In the genomic region with DNA sequence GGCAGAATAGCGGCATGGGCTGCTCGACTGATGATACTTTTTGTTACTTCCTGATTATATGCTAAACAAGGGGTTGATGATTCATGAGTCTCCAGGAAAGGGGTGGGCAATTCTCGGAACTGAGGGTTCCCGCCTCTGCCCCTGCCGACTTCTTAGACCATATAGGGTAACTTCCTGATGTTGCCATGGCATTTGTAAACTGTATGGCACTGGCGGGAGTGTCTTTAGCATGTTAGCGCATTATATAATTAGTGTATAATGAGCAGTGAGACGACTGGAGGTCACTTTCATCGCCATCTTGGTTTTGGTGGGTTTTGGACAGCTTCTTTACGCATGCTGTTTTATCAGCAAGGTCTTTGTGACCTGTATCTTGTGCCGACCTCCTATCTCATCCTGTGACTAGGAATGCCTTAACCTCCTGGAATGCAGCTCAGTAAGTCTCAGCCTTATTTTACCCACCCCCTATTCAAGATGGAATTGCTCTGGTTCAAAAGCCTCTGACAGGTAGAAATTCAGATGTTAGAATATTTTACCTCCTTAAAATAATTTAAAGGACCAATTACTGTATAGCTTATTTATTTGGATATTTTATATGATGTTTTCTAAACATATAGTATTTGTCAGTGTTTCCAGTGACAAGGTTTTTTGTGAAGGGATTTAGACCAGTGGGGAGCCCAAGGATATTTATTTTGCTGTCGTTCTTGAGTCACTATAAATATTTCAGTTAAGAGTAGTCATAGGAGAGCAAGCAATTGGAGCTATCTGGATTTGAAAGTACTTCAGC, we compare ENCODE assay signal across 8 cellular contexts.
DNase-seq lines count a peak whose midpoint lies in the region; ATAC-seq and TF ChIP-seq lines count a peak whose summit lies in the region.
"Had no signal": no experiment of that assay in that cellular context is flagged by ENCODE, and none has a peak within 500 bp of the region (broad histone marks: within the 10 kb centered on the region; RNA-seq: fewer than 3 reads in every experiment).

No MANE protein-coding gene starts in this region.

- H3F3A ChIP-seq in SK-N-SH (replicated peaks; ENCODE audit: insufficient read depth), result peaks cover 51% of the 10 kb centered on the region

- intact Hi-C loops in dendritic cell treated with granulocyte-macrophage colony-stimulating factor and Interleukin-4, amounts not matched to agents 40 ng/mL and 50 ng/mL, for 4 days (cut with micrococcal nuclease), result no loop called here
- intact Hi-C loops in right cardiac atrium (cut with DNase I), result no loop called here

- peak overlapping the region; percentile 4 for H3K4me3 Mint-ChIP-seq in dendritic cell treated with granulocyte-macrophage colony-stimulating factor and Interleukin-4, amounts not matched to agents 40 ng/mL and 50 ng/mL, for 4 days

- TF ChIP-seq EP300 in SK-N-SH (IDR thresholded peaks at IDR 0.05; ENCODE audit: borderline replicate concordance in 1 of 2, low read depth in 1 of 2, low read length in 1 of 2), result no peak

- H3K79me2 ChIP-seq in SK-N-SH (ENCODE audit: insufficient read depth), result no peaks in the 10 kb centered on the region

- no peaks in the 10 kb centered on the region for H3K27me3 ChIP-seq in SK-N-SH (ENCODE audit: insufficient read depth)
- no peaks in the 10 kb centered on the region for H3K27me3 ChIP-seq in right cardiac atrium (ENCODE audit: control insufficient read depth, insufficient read depth)
- H3K27me3 ChIP-seq: body of pancreas had no signal

- peaks cover 25% of the 10 kb centered on the region for H3K9me3 Mint-ChIP-seq in dendritic cell treated with granulocyte-macrophage colony-stimulating factor and Interleukin-4, amounts not matched to agents 40 ng/mL and 50 ng/mL, for 4 days

- peak overlapping the region; percentile 26 for H3K27ac Mint-ChIP-seq in dendritic cell treated with granulocyte-macrophage colony-stimulating factor and Interleukin-4, amounts not matched to agents 40 ng/mL and 50 ng/mL, for 4 days

- POLR2A ChIA-PET in SK-N-SH (lab: Yijun Ruan, JAX), result no interaction called here

- no peaks in the 10 kb centered on the region for H3K36me3 ChIP-seq in SK-N-SH (replicated peaks in 1 of 2; ENCODE audit: control insufficient read depth in 1 of 2, insufficient read depth in 2 of 2, low read length in 1 of 2)

- peak overlapping the region; percentile 63 to 91; a peak in 3 of 4 replicates for H3K27ac ChIP-seq in SK-N-SH (ENCODE audit: low read depth in 2 of 2, low read length in 1 of 2)
- no peak overlapping the region for H3K27ac ChIP-seq in right cardiac atrium (ENCODE audit: low read length)
- H3K27ac ChIP-seq: body of pancreas had no signal

- H3K9me3 ChIP-seq in SK-N-SH (no peaks in the 10 kb centered on the region), right cardiac atrium (ENCODE audit: control insufficient read depth, low read length) (no peaks in the 10 kb centered on the region)
- H3K9me3 ChIP-seq: body of pancreas had no signal

- no peaks in the 10 kb centered on the region for H4K20me1 ChIP-seq in SK-N-SH (ENCODE audit: insufficient read depth)

- peak overlapping the region in 1 of 2 experiments; percentile 0; a peak in 2 of 4 replicates for H3K4me3 ChIP-seq in SK-N-SH (ENCODE audit: low read depth in 2 of 2, low read length in 1 of 2)
- no peak overlapping the region for H3K4me3 ChIP-seq in right cardiac atrium (ENCODE audit: low read length)
- H3K4me3 ChIP-seq: body of pancreas had no signal

- H3K36me3 Mint-ChIP-seq in dendritic cell treated with granulocyte-macrophage colony-stimulating factor and Interleukin-4, amounts not matched to agents 40 ng/mL and 50 ng/mL, for 4 days (ENCODE audit: low read depth), result peaks cover 5% of the 10 kb centered on the region

- H3K9me2 ChIP-seq in SK-N-SH, result no peaks in the 10 kb centered on the region

- peak overlapping the region; percentile 66 for H3K9ac ChIP-seq in SK-N-SH

- no peaks in the 10 kb centered on the region for H3K27me3 Mint-ChIP-seq in dendritic cell treated with granulocyte-macrophage colony-stimulating factor and Interleukin-4, amounts not matched to agents 40 ng/mL and 50 ng/mL, for 4 days

- no peak for TF ChIP-seq RAD21 in SK-N-SH (IDR thresholded peaks at IDR 0.05; ENCODE audit: low read length)

- peak overlapping the region; percentile 75 for H2AFZ ChIP-seq in SK-N-SH (ENCODE audit: low read depth)

- H3K4me1 ChIP-seq in SK-N-SH (ENCODE audit: control insufficient read depth in 1 of 2, insufficient read depth in 2 of 2, low read depth in 1 of 2, low read length in 1 of 2) (peaks cover 0 to 21% of the 10 kb centered on the region in 2 experiments; a peak in 2 of 4 replicates), right cardiac atrium (ENCODE audit: control insufficient read depth, insufficient read depth, low read length) (no peaks in the 10 kb centered on the region)

- H3K4me2 ChIP-seq in SK-N-SH, result peak overlapping the region; percentile 50

- H3K4me1 Mint-ChIP-seq in dendritic cell treated with granulocyte-macrophage colony-stimulating factor and Interleukin-4, amounts not matched to agents 40 ng/mL and 50 ng/mL, for 4 days (ENCODE audit: low read depth), result peaks cover 52% of the 10 kb centered on the region

- 71% methylated on average over 12 of the region's 12 CpGs for WGBS in SK-N-SH (ENCODE audit: low lambda C conversion rate)
- WGBS in right cardiac atrium, result 72% methylated on average over 12 of the region's 12 CpGs

- CTCF ChIA-PET in SK-N-SH (lab: Yijun Ruan, JAX), result interaction anchor here (1.0 kb wide), 1 partner anchor 13 kb away, joined by 3 read pairs; no protein-coding TSS in a partner anchor

- DNase-seq in HT1080 (ENCODE audit: low read depth) (peak; percentile 51), SK-N-SH (no peak), right cardiac atrium (no peak), mesenteric fat pad (ENCODE audit: low spot score) (no peak)
- DNase-seq in stimulated activated CD4-positive, alpha-beta T cell treated with anti-CD3 and anti-CD28 coated beads, Interleukin-4, amount 100 ng/mL, for 24 hours, result peak; percentile 58
- DNase-seq: body of pancreas had no signal

- no peak for TF ChIP-seq CTCF in SK-N-SH (IDR thresholded peaks at IDR 0.05)

- ATAC-seq in GM21619 (IDR thresholded peaks at IDR 0.05; ENCODE audit: unreplicated experiment), result no peak
- ATAC-seq in right cardiac atrium, result no peak
- ATAC-seq: body of pancreas had no signal

TF ChIP-seq in SK-N-SH, 30 proteins besides CTCF, POLR2A, EP300 and RAD21:
- TF ChIP-seq, protein P1, sequence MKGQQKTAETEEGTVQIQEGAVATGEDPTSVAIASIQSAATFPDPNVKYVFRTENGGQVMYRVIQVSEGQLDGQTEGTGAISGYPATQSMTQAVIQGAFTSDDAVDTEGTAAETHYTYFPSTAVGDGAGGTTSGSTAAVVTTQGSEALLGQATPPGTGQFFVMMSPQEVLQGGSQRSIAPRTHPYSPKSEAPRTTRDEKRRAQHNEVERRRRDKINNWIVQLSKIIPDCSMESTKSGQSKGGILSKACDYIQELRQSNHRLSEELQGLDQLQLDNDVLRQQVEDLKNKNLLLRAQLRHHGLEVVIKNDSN (IDR thresholded peaks at IDR 0.05; ENCODE audit: borderline replicate concordance, low read depth), result no peak
- TF ChIP-seq POLR2AphosphoS5 (IDR thresholded peaks at IDR 0.05; ENCODE audit: low read depth, low read length) (no peak), FOSL2 (IDR thresholded peaks at IDR 0.05; ENCODE audit: borderline replicate concordance, low read depth) (0 out of 2 replicates have a peak, but pooled peaks have one; percentile 11)
- TF ChIP-seq, protein P2, sequence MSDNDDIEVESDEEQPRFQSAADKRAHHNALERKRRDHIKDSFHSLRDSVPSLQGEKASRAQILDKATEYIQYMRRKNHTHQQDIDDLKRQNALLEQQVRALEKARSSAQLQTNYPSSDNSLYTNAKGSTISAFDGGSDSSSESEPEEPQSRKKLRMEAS (IDR thresholded peaks at IDR 0.05; ENCODE audit: low read depth), result no peak

Comparison
In these comparisons a context has a peak if more than half of its experiments do, and no peak if none do; other contexts are left out.
1. DNase-seq: peak in HT1080 (single experiment) and stimulated activated CD4-positive, alpha-beta T cell treated with anti-CD3 and anti-CD28 coated beads, Interleukin-4, amount 100 ng/mL, for 24 hours (single experiment); none in SK-N-SH (single experiment), right cardiac atrium (0 of 3) and mesenteric fat pad (single experiment).